ENCODE assay signal across 8 cellular contexts in the genomic region with DNA sequence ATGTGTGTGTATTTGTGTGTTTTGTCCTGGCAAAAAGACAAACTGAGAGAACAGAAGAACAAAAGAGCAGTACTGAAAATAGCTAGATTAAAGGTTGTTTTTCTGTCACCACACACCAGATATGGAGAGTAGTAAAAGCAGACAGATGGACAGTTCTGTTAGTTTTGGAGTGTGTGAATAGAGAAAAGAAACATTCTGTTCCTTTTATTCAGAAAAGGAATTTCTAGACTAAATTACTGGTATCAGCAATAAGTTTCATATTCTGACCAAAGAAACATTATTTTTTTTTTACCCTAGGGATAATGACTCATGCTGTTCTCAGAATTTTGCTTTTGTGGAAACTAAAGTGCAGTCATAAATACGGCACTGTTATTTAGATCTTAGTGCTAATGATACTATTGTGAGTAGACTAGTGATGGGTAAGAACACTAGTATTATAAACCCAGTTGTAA. TPM values are rescaled to one million over a fixed set of nuclear protein-coding genes. Genes with fewer than 3 reads are reported as not detected.
A peak's percentile ranks its signal among the peaks of the same experiment; 100 is the strongest.
DNase-seq lines count a peak whose midpoint lies in the region; ATAC-seq and TF ChIP-seq lines count a peak whose summit lies in the region.

No MANE protein-coding gene starts in this region.

- intact Hi-C loops in testis (cut with DNase I; ENCODE audit: low total_unique reads): no loop called here

- TF ChIP-seq POLR2A in testis (IDR thresholded peaks at IDR 0.05): no peak

- H3K4me3 ChIP-seq in fibroblast of pulmonary artery (replicated peaks; ENCODE audit: low read depth, low read length) (peak overlapping the region; percentile 6), testis (no peak overlapping the region)

- ATAC-seq in GM21576 (IDR thresholded peaks at IDR 0.05; ENCODE audit: unreplicated experiment): peak; percentile 60

- WGBS in testis, 2 donors: 18 to 19% methylated on average over 1 of the region's 1 CpG

- no peaks in the 10 kb centered on the region for H3K36me3 ChIP-seq in testis (ENCODE audit: low read depth, missing control alignments)

- H3K9me3 ChIP-seq in testis: no peaks in the 10 kb centered on the region

- peak overlapping the region; percentile 61 to 84 for H3K27ac ChIP-seq in testis

- no peaks in the 10 kb centered on the region for H3K27me3 ChIP-seq in testis

- peaks cover 37% of the 10 kb centered on the region for H3K4me1 ChIP-seq in testis

- DNase-seq in EL: peak; percentile 57
- DNase-seq in NCI-H446 treated with DMSO at 0.1 percent for 48 hours (lab: John Stamatoyannopoulos, UW): peak; percentile 35
- DNase-seq in fibroblast of pulmonary artery (ENCODE audit: low read depth): peak; percentile 72
- no peak for DNase-seq in testis
- no peak for DNase-seq in germinal center (ENCODE audit: low spot score)
- DNase-seq in cerebellar cortex (ENCODE audit: low spot score): no peak
- no peak for DNase-seq in NCI-H1048 (lab: John Stamatoyannopoulos, UW)

- TF ChIP-seq CTCF in fibroblast of pulmonary artery (IDR thresholded peaks at IDR 0.05; ENCODE audit: low read length, missing control alignments) (no peak), testis (IDR thresholded peaks at IDR 0.05) (no peak)

RNA-seq across cellular contexts. Expression of a gene that starts 32.9 kb away (rescaled TPM):
- 10 to 100 TPM; 20.8 to 27.1 TPM for total RNA-seq in testis
- polyA plus RNA-seq in testis (ENCODE audit: insufficient read depth, low read depth, low replicate concordance): 11.2 TPM

Comparison
In these comparisons a context has a peak if more than half of its experiments do, and no peak if none do; other contexts are left out.
1. DNase-seq: peak in EL (single experiment), NCI-H446 treated with DMSO at 0.1 percent for 48 hours (single experiment) and fibroblast of pulmonary artery (single experiment); none in testis (single experiment), germinal center (single experiment), cerebellar cortex (single experiment) and NCI-H1048 (single experiment).